7 cellular contexts compared by ENCODE assay signal in genomic region chr6:159038914-159039884, GRCh38. TPM values are rescaled to one million over a fixed set of nuclear protein-coding genes. Genes with fewer than 3 reads are reported as not detected.
DNase-seq lines count a peak whose midpoint lies in the region; ATAC-seq, FAIRE-seq and TF ChIP-seq lines count a peak whose summit lies in the region.

No MANE protein-coding gene starts in this region.

- no peaks in the 10 kb centered on the region for H3K36me3 ChIP-seq in MG63
- no peaks in the 10 kb centered on the region for H3K36me3 ChIP-seq in bronchial epithelial cell (ENCODE audit: control insufficient read depth, insufficient read depth, low read length)

- H3K4me3 Mint-ChIP-seq in natural killer cell, result peak overlapping the region; percentile 98

- peaks cover 81 to 92% of the 10 kb centered on the region in 2 donors for H3K4me1 Mint-ChIP-seq in natural killer cell

- peak overlapping the region; percentile 97 for H3K27ac Mint-ChIP-seq in natural killer cell

- H3K27me3 ChIP-seq in MG63 (peaks cover 2% of the 10 kb centered on the region), bronchial epithelial cell (ENCODE audit: control insufficient read depth, insufficient read depth, low read length) (no peaks in the 10 kb centered on the region)

- H3K27me3 Mint-ChIP-seq in natural killer cell (ENCODE audit: low read depth in 2 of 2), result no peaks in the 10 kb centered on the region

- peaks cover 55% of the 10 kb centered on the region for H3K36me3 Mint-ChIP-seq in natural killer cell

- TF ChIP-seq CTCF in bronchial epithelial cell (IDR thresholded peaks at IDR 0.05; ENCODE audit: insufficient read depth, low read length, severe bottlenecking), result no peak
- no peak for TF ChIP-seq CTCF in natural killer cell (IDR thresholded peaks at IDR 0.05)

- no peaks in the 10 kb centered on the region for H3K9me3 Mint-ChIP-seq in natural killer cell

- intact Hi-C loops in natural killer cell (cut with micrococcal nuclease), result loop anchor here (1.0 to 5.0 kb wide), 5 partner anchors 30 to 1277 kb away; no protein-coding TSS in a partner anchor

- no peaks in the 10 kb centered on the region for H3K9me3 ChIP-seq in MG63

- DNase-seq in HCEC 1CT (peak; percentile 52), MG63 (peak; percentile 7), bronchial epithelial cell (ENCODE audit: low read depth) (peak; percentile 96), natural killer cell (peak; percentile 37), NCI-H2081 (lab: John Stamatoyannopoulos, UW) (no peak), AG08396 (ENCODE audit: low spot score) (no peak)

- ATAC-seq in GM18517 (IDR thresholded peaks at IDR 0.05; ENCODE audit: unreplicated experiment) (peak; percentile 74), natural killer cell (peak; percentile 39 to 75 (median 68))

- FAIRE-seq in bronchial epithelial cell (lab: Jason Lieb, UNC), result peak; percentile 47

- no peak overlapping the region; the same call in 1 of the 2 replicates for H3K4me3 ChIP-seq in MG63
- no peak overlapping the region for H3K4me3 ChIP-seq in bronchial epithelial cell (ENCODE audit: low read depth, low read length)

RNA-seq across cellular contexts. Expression of gene TAGAP, which starts 5.6 kb away (rescaled TPM):
- total RNA-seq in MG63 (2014; rRNA removed; shearing (Covaris generic); ENCODE audit: low replicate concordance), result not detected in 2 replicates
- total RNA-seq in bronchial epithelial cell (under 0.01 TPM in 2 replicates), natural killer cell (100 to 1,000 TPM; 139 to 291 (median 178) TPM)

RNA-seq across cellular contexts. Expression of gene RSPH3, which starts 39.2 kb away (rescaled TPM):
- total RNA-seq in MG63 (2014; rRNA removed; shearing (Covaris generic); ENCODE audit: low replicate concordance), result 1.5 and 1.7 TPM in 2 replicates
- total RNA-seq in bronchial epithelial cell (5.5 and 8.6 TPM in 2 replicates), natural killer cell (1 to 10 TPM; 1.5 to 2.9 (median 2.4) TPM)

Comparison
In these comparisons a context has a peak if more than half of its experiments do, and no peak if none do; other contexts are left out.
1. DNase-seq: peak in HCEC 1CT (single experiment), MG63 (single experiment), bronchial epithelial cell (single experiment) and natural killer cell (single experiment); none in NCI-H2081 (0 of 2) and AG08396 (single experiment).
2. RNA of gene TAGAP, which starts 5.6 kb away (total RNA-seq): 139 to 291 TPM in natural killer cell; not detected in MG63 and under 0.01 TPM in bronchial epithelial cell; every median in the first group is over 100 times any median in the second.